In the genomic region with DNA sequence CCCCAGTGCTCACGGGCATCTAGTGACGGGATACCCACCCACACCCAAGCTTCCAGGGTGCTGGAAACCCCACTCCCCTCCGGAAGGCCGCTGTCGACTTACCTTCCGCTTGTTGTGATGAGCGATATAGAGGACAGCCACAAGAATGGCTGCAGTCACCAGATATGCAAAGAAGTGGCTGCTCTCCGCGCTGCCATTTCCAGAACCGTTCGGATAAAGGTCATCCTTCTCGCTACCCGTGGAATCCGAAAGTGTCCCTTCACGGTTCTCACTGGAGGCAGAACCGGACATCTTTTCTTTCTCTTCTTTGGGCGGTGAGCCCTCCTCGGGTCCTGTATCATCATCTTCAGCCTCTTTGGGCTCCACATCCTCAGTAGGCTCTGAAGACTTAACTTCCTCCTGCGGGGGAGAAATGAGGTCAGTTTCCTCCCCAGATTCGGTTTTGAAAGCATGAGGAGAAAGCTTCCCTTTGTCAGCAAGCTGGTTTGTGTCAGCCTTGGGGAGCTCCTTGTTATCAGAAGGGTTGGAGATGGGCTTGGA, we compare ENCODE assay signal across 8 cellular contexts. TPM values are rescaled to one million over a fixed set of nuclear protein-coding genes. Genes with fewer than 3 reads are reported as not detected.
A peak's percentile ranks its signal among the peaks of the same experiment; 100 is the strongest.
DNase-seq lines count a peak whose midpoint lies in the region; ATAC-seq and TF ChIP-seq lines count a peak whose summit lies in the region.

No MANE protein-coding gene starts in this region.

- intact Hi-C loops in CD8-positive, alpha-beta T cell (cut with DNase I, micrococcal nuclease) = loop anchor here (1.0 to 5.0 kb wide), 5 partner anchors 16 to 276 kb away; a partner anchor contains a TSS

- H2AFZ ChIP-seq in KMS-11 (ENCODE audit: low read depth) = no peak overlapping the region

- H3K9me3 Mint-ChIP-seq in CD8-positive, alpha-beta T cell = no peaks in the 10 kb centered on the region
- H3K9me3 Mint-ChIP-seq in effector memory CD8-positive, alpha-beta T cell = no peaks in the 10 kb centered on the region
- no peaks in the 10 kb centered on the region for H3K9me3 Mint-ChIP-seq in nephron progenitor cell

- H3K9me3 ChIP-seq in CD8-positive, alpha-beta T cell (ENCODE audit: low read length) = no peaks in the 10 kb centered on the region

- TF ChIP-seq CTCF in CD8-positive, alpha-beta T cell (IDR thresholded peaks at IDR 0.05) = no peak
- TF ChIP-seq CTCF in KMS-11 (conservative IDR thresholded peaks at IDR 0.05; ENCODE audit: low read depth, low read length) = no peak
- TF ChIP-seq CTCF in nephron progenitor cell (IDR thresholded peaks at IDR 0.05) = no peak

- peaks cover 48% of the 10 kb centered on the region for H3K79me2 ChIP-seq in KMS-11 (ENCODE audit: insufficient read depth, low read depth)

- H3K4me1 ChIP-seq in CD8-positive, alpha-beta T cell (ENCODE audit: insufficient read depth, low read length) = peaks cover 53% of the 10 kb centered on the region
- peaks cover 45% of the 10 kb centered on the region for H3K4me1 ChIP-seq in KMS-11 (ENCODE audit: low read depth, poor library complexity, severe bottlenecking)

- peak overlapping the region; percentile 99 for H3K27ac Mint-ChIP-seq in CD8-positive, alpha-beta T cell
- peak overlapping the region; percentile 98 to 99 for H3K27ac Mint-ChIP-seq in effector memory CD8-positive, alpha-beta T cell
- H3K27ac Mint-ChIP-seq in nephron progenitor cell = no peak overlapping the region

- peak overlapping the region; percentile 93; the same call in 1 of the 2 replicates for H3K9ac ChIP-seq in KMS-11

- H3K4me3 Mint-ChIP-seq in CD8-positive, alpha-beta T cell = peak overlapping the region; percentile 95
- peak overlapping the region; percentile 99 for H3K4me3 Mint-ChIP-seq in effector memory CD8-positive, alpha-beta T cell
- H3K4me3 Mint-ChIP-seq in nephron progenitor cell = peak overlapping the region; percentile 97

- H3K36me3 ChIP-seq in CD8-positive, alpha-beta T cell (ENCODE audit: insufficient read depth, low read length) = peaks cover 32% of the 10 kb centered on the region
- H3K36me3 ChIP-seq in KMS-11 (ENCODE audit: insufficient read depth) = no peaks in the 10 kb centered on the region; the same call in 1 of the 2 replicates

- POLR2A ChIA-PET in CD8-positive, alpha-beta T cell (lab: Charles Lee) = interaction anchor here (0.9 to 4.3 kb wide), 25 partner anchors 9 to 1499 kb away, joined by 3 to 108 read pairs (median 5); a partner anchor contains a TSS

- H3K27me3 ChIP-seq in CD8-positive, alpha-beta T cell (ENCODE audit: insufficient read depth, low read length) = no peaks in the 10 kb centered on the region
- H3K27me3 ChIP-seq in KMS-11 (ENCODE audit: insufficient read depth, low read depth) = no peaks in the 10 kb centered on the region

- DNase-seq in CD8-positive, alpha-beta T cell = peak in 6 of 7 experiments; percentile 23 to 67 (median 44)
- peak; percentile 31 to 38 for DNase-seq in activated CD4-positive, alpha-beta T cell treated with anti-CD3 and anti-CD28 coated beads for 4 hours
- DNase-seq in effector memory CD8-positive, alpha-beta T cell = peak; percentile 33 to 41 (median 37)
- DNase-seq in nephron progenitor cell = no peak
- no peak for DNase-seq in effector CD8-positive, alpha-beta T cell (lab: John Stamatoyannopoulos, UW)

- ATAC-seq in CD8-positive, alpha-beta T cell = peak; percentile 22
- ATAC-seq in GM21381 (IDR thresholded peaks at IDR 0.05; ENCODE audit: unreplicated experiment) (peak; percentile 32), HG03469 (IDR thresholded peaks at IDR 0.05; ENCODE audit: unreplicated experiment) (no peak)
- ATAC-seq in effector memory CD8-positive, alpha-beta T cell (replicated peaks) = peak; percentile 23

- CTCF ChIA-PET in CD8-positive, alpha-beta T cell (lab: Charles Lee) = interaction anchor here (1.5 to 3.1 kb wide), 5 partner anchors 8 to 28 kb away, joined by 6 to 9 read pairs (median 9); a partner anchor contains a TSS

- H4K20me1 ChIP-seq in KMS-11 (ENCODE audit: insufficient read depth) = 0 out of 2 replicates have a peak, but pooled peaks cover 8% of the 10 kb centered on the region

- peaks cover 64% of the 10 kb centered on the region for H3K36me3 Mint-ChIP-seq in CD8-positive, alpha-beta T cell
- H3K36me3 Mint-ChIP-seq in effector memory CD8-positive, alpha-beta T cell (ENCODE audit: insufficient read depth) = peaks cover 71% of the 10 kb centered on the region
- H3K36me3 Mint-ChIP-seq in nephron progenitor cell (ENCODE audit: low read depth) = peaks cover 38% of the 10 kb centered on the region

- peak overlapping the region; percentile 97 for H3K27ac ChIP-seq in CD8-positive, alpha-beta T cell (ENCODE audit: low read depth, low read length)
- H3K27ac ChIP-seq in KMS-11 = peak overlapping the region; percentile 36

- H3K4me3 ChIP-seq in CD8-positive, alpha-beta T cell (ENCODE audit: low read depth, low read length) = peak overlapping the region; percentile 96
- H3K4me3 ChIP-seq in KMS-11 (IDR thresholded peaks at IDR 0.05; ENCODE audit: insufficient read depth, low read depth, low read length) = peak overlapping the region; percentile 55

- H3K4me2 ChIP-seq in KMS-11 = peak overlapping the region; percentile 83

- peaks cover 60% of the 10 kb centered on the region for H3K4me1 Mint-ChIP-seq in CD8-positive, alpha-beta T cell (ENCODE audit: low read depth)
- peaks cover 49 to 67% of the 10 kb centered on the region in 2 donors for H3K4me1 Mint-ChIP-seq in effector memory CD8-positive, alpha-beta T cell (ENCODE audit: low read depth in 2 of 2)
- peaks cover 50% of the 10 kb centered on the region for H3K4me1 Mint-ChIP-seq in nephron progenitor cell

- no peaks in the 10 kb centered on the region for H3K27me3 Mint-ChIP-seq in CD8-positive, alpha-beta T cell (ENCODE audit: low read depth)
- H3K27me3 Mint-ChIP-seq in effector memory CD8-positive, alpha-beta T cell = peaks cover 6 to 8% of the 10 kb centered on the region in 2 donors
- H3K27me3 Mint-ChIP-seq in nephron progenitor cell (ENCODE audit: low read depth, poor library complexity) = peaks cover 5% of the 10 kb centered on the region

RNA-seq across cellular contexts. Expression of a gene that starts 1.3 kb away (rescaled TPM):
- 100 to 1,000 TPM; 127 to 128 TPM for total RNA-seq in CD8-positive, alpha-beta T cell

RNA-seq across cellular contexts. Expression of a gene that starts 27.9 kb away (rescaled TPM):
- 10 to 100 TPM; 19.0 to 19.6 TPM for total RNA-seq in CD8-positive, alpha-beta T cell

RNA-seq across cellular contexts. Expression of a gene that starts 28.1 kb away (rescaled TPM):
- total RNA-seq in CD8-positive, alpha-beta T cell = 10 to 100 TPM; 10.8 to 12.1 TPM

Comparison
In these comparisons a context has a peak if more than half of its experiments do, and no peak if none do; other contexts are left out.
1. DNase-seq: peak in CD8-positive, alpha-beta T cell (6 of 7), activated CD4-positive, alpha-beta T cell treated with anti-CD3 and anti-CD28 coated beads for 4 hours (2 of 2) and effector memory CD8-positive, alpha-beta T cell (3 of 3); none in nephron progenitor cell (single experiment) and effector CD8-positive, alpha-beta T cell (single experiment).
2. Peak in every context shown above with its lines, with median percentiles within 50 percentile points of each other: H3K4me3 Mint-ChIP-seq.